Comparison of ENCODE assay signal across 16 cellular contexts in the genomic region with DNA sequence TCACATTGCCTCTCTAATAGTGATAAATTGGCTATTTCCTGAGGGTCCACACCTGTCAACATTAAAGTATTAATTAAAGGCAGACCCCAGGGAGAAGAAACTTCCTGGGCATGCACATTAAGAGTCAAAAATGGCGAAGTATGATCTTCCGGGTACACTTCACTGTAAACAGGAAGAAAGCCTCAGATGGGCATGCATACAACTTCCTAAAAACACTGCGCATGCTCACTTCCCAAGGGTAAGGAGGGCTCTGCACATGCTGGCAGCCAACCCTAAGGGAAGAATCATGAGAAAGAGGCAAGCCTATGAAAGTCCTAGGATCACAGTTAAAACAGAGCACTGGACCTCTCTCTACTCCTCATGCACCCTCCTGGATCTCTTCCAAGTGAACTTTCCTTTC.
DNase-seq lines count a peak whose midpoint lies in the region; ATAC-seq and TF ChIP-seq lines count a peak whose summit lies in the region.
"Had no signal": no experiment of that assay in that cellular context is flagged by ENCODE, and none has a peak within 500 bp of the region (broad histone marks: within the 10 kb centered on the region; RNA-seq: fewer than 3 reads in every experiment).

No MANE protein-coding gene starts in this region.

- DNase-seq in RPMI8226 = peak; percentile 9
- peak; percentile 8 for DNase-seq in dermis blood vessel endothelial cell
- peak; percentile 23 for DNase-seq in testis
- DNase-seq in NCI-H774 (lab: John Stamatoyannopoulos, UW) = no peak
- DNase-seq in NCI-H128 (lab: John Stamatoyannopoulos, UW; ENCODE audit: unreplicated experiment) = no peak
- DNase-seq: C1 segment of cervical spinal cord; Calu3; CD4-positive, alpha-beta memory T cell; COR-L47; DMS53; DMS79 treated with DMSO at 0.1 percent for 48 hours; GM23248; H7 had no signal

- no peak overlapping the region for H3K9ac ChIP-seq in OCI-LY1 (ENCODE audit: low read length)
- H3K9ac ChIP-seq: GM23248 had no signal

- no peaks in the 10 kb centered on the region for H4K20me1 ChIP-seq in OCI-LY1 (ENCODE audit: insufficient read depth, low read length)

- no peaks in the 10 kb centered on the region for H3K9me2 ChIP-seq in OCI-LY1 (ENCODE audit: low read depth, low read length)

- TF ChIP-seq CTCF in OCI-LY1 (IDR thresholded peaks at IDR 0.05; ENCODE audit: low read length) (no peak), testis (IDR thresholded peaks at IDR 0.05) (no peak)

- no peak overlapping the region for H3K4me2 ChIP-seq in OCI-LY1 (ENCODE audit: low read length)

- no peaks in the 10 kb centered on the region for H3K79me2 ChIP-seq in OCI-LY1 (ENCODE audit: insufficient read depth, low read length)

- H3K27ac ChIP-seq in OCI-LY1 (ENCODE audit: low read depth, low read length, poor library complexity, severe bottlenecking) (no peak overlapping the region), testis (no peak overlapping the region)
- H3K27ac ChIP-seq: GM23248 had no signal

- no peaks in the 10 kb centered on the region for H3K36me3 ChIP-seq in OCI-LY1 (ENCODE audit: insufficient read depth, low read length)
- H3K36me3 ChIP-seq in testis (ENCODE audit: low read depth, missing control alignments) = no peaks in the 10 kb centered on the region

- H3K9me3 ChIP-seq in OCI-LY1 (ENCODE audit: low read length) (0 out of 2 replicates have a peak, but pooled peaks cover 3% of the 10 kb centered on the region), testis (no peaks in the 10 kb centered on the region)

- no peaks in the 10 kb centered on the region for H3F3A ChIP-seq in OCI-LY1 (ENCODE audit: insufficient read depth, low read length)

- H2AFZ ChIP-seq in OCI-LY1 (ENCODE audit: low read length) = peak overlapping the region; percentile 93
- H2AFZ ChIP-seq: GM23248 had no signal

- H3K27me3 ChIP-seq in OCI-LY1 (ENCODE audit: insufficient read depth, low read length) (no peaks in the 10 kb centered on the region), testis (no peaks in the 10 kb centered on the region)

- H3K4me1 ChIP-seq in OCI-LY1 (ENCODE audit: insufficient read depth, low read length, severe bottlenecking) (no peaks in the 10 kb centered on the region), testis (no peaks in the 10 kb centered on the region)

- H3K4me3 ChIP-seq in OCI-LY1 (ENCODE audit: low read depth, low read length, poor library complexity, severe bottlenecking) (no peak overlapping the region), testis (no peak overlapping the region)
- H3K4me3 ChIP-seq: GM23248 had no signal

- WGBS in testis, 2 donors = 68 to 78% methylated on average over 3 of the region's 3 CpGs

- ATAC-seq in GM21825 (IDR thresholded peaks at IDR 0.05; ENCODE audit: unreplicated experiment) = no peak
- ATAC-seq: HCT116 had no signal

- intact Hi-C loops in testis (cut with DNase I; ENCODE audit: low total_unique reads) = no loop called here

- no peak for TF ChIP-seq POLR2A in testis (IDR thresholded peaks at IDR 0.05)

Comparison
In these comparisons a context has a peak if more than half of its experiments do, and no peak if none do; other contexts are left out.
1. DNase-seq: peak in RPMI8226 (single experiment), dermis blood vessel endothelial cell (single experiment) and testis (single experiment); none in NCI-H774 (single experiment) and NCI-H128 (single experiment).